Comparison of ENCODE assay signal across 1 cellular context in the genomic region with DNA sequence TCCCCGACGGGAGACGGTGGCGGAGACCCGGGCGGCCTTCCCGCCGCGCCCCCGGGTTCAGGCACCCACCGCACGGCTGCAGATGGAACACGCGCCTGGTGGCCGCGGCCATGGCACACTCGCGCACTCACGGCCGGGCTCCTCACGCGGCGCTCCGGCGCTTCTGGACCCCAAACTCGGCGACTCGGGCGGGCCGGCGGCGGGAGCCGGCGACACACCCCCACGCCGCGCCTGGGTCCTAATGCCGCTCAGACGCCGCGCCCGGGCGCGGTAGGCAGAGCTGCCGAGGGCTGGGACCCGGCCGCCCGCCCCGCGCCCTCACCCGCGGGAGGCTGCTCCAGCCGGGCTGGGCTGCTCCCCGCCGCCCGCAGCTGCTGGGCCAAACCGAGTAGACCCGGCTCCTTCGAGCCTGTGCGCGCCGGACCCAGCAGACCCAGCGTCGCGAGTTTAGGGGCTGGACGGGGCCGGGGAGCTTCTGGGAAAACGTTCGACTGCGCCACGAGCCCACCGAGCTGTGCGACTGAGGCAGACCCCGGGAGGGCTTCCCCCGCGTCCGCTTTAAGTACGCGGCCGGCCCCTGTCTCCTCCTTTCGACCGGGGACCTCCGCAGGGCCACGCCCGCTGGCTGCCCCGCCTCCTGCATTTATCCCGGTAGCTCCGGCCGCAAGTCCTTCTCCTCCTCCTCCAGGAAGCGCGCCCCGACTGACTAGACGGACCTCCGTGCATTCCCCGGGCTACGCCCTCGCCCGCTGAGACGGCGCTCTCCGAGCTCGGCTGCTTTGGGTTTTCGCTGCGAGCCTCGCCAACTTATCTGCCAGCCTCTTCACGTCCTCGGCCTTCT.
TF ChIP-seq lines count a peak whose summit lies in the region.

A gene (minus strand): TSS at position 165 of the 841 bp plus-strand sequence. CDS start 53 bp downstream, at position 112.

TF ChIP-seq in HEK293, 187 proteins besides CTCF, POLR2A, EP300 and RAD21 (continued from another document):
- TF ChIP-seq, protein P1, sequence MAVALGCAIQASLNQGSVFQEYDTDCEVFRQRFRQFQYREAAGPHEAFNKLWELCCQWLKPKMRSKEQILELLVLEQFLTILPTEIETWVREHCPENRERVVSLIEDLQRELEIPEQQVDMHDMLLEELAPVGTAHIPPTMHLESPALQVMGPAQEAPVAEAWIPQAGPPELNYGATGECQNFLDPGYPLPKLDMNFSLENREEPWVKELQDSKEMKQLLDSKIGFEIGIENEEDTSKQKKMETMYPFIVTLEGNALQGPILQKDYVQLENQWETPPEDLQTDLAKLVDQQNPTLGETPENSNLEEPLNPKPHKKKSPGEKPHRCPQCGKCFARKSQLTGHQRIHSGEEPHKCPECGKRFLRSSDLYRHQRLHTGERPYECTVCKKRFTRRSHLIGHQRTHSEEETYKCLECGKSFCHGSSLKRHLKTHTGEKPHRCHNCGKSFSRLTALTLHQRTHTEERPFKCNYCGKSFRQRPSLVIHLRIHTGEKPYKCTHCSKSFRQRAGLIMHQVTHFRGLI (tag by site-specific recombination; IDR thresholded peaks at IDR 0.05): 0 out of 2 replicates have a peak, but pooled peaks have one; percentile 61
- peak; percentile 89 for TF ChIP-seq ZNF561 (tag by site-specific recombination; IDR thresholded peaks at IDR 0.05; ENCODE audit: borderline replicate concordance)
- TF ChIP-seq, protein P2, sequence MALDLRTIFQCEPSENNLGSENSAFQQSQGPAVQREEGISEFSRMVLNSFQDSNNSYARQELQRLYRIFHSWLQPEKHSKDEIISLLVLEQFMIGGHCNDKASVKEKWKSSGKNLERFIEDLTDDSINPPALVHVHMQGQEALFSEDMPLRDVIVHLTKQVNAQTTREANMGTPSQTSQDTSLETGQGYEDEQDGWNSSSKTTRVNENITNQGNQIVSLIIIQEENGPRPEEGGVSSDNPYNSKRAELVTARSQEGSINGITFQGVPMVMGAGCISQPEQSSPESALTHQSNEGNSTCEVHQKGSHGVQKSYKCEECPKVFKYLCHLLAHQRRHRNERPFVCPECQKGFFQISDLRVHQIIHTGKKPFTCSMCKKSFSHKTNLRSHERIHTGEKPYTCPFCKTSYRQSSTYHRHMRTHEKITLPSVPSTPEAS (tag by site-specific recombination; IDR thresholded peaks at IDR 0.05): no peak
